Comparison of ENCODE assay signal across 10 cellular contexts in genomic region chr11:59247535-59248227, GRCh38. TPM values are rescaled to one million over a fixed set of nuclear protein-coding genes. Genes with fewer than 3 reads are reported as not detected.
DNase-seq lines count a peak whose midpoint lies in the region; ATAC-seq and TF ChIP-seq lines count a peak whose summit lies in the region.
"Had no signal": no experiment of that assay in that cellular context is flagged by ENCODE, and none has a peak within 500 bp of the region (broad histone marks: within the 10 kb centered on the region; RNA-seq: fewer than 3 reads in every experiment).

No MANE protein-coding gene starts in this region.

- H3K9me3 ChIP-seq in left ventricle myocardium inferior (replicated peaks): no peaks in the 10 kb centered on the region

- H3K27ac ChIP-seq in left ventricle myocardium inferior (replicated peaks): peak overlapping the region; percentile 36
- H3K27ac ChIP-seq: cardiac muscle cell had no signal

- peak overlapping the region; percentile 63 to 71 for H3K27ac Mint-ChIP-seq in T-cell

- intact Hi-C loops in left ventricle myocardium inferior (cut with micrococcal nuclease): no loop called here

- POLR2A ChIA-PET in T-cell (lab: Charles Lee): no interaction called here

- peaks cover 16% of the 10 kb centered on the region for H3K4me1 ChIP-seq in left ventricle myocardium inferior

- no peak for TF ChIP-seq CTCF in left ventricle myocardium inferior (IDR thresholded peaks at IDR 0.05; ENCODE audit: borderline replicate concordance)

- H3K9me3 Mint-ChIP-seq in T-cell: no peaks in the 10 kb centered on the region

- no peaks in the 10 kb centered on the region for H3K36me3 ChIP-seq in left ventricle myocardium inferior
- H3K36me3 ChIP-seq: cardiac muscle cell had no signal

- peaks cover 0 to 1% of the 10 kb centered on the region in 2 donors for H3K27me3 Mint-ChIP-seq in T-cell

- no peak overlapping the region for H3K4me3 ChIP-seq in left ventricle myocardium inferior
- H3K4me3 ChIP-seq: cardiac muscle cell had no signal

- DNase-seq in AG08396 (ENCODE audit: low spot score) (peak; percentile 39), H4 (ENCODE audit: low spot score) (peak; percentile 68), T-cell (peak in 5 of 34 experiments; percentile 5 to 21 (median 12)), left ventricle myocardium inferior (peak; percentile 38), HK-2 (ENCODE audit: unreplicated experiment) (no peak)
- no peak for DNase-seq in stimulated activated CD4-positive, alpha-beta T cell treated with anti-CD3 and anti-CD28 coated beads, Interleukin-4, amount 100 ng/mL, for 1 hour
- DNase-seq: posterior cingulate gyrus had no signal

- CTCF ChIA-PET in T-cell (lab: Charles Lee): no interaction called here

- no peaks in the 10 kb centered on the region for H3K36me3 Mint-ChIP-seq in T-cell

- H3K4me1 Mint-ChIP-seq in T-cell: peaks cover 23 to 32% (median 25%) of the 10 kb centered on the region in 3 donors

- H3K4me3 Mint-ChIP-seq in T-cell: peak overlapping the region; percentile 0 to 15 (median 11)

- no peaks in the 10 kb centered on the region for H3K27me3 ChIP-seq in left ventricle myocardium inferior (ENCODE audit: low read depth)
- H3K27me3 ChIP-seq: cardiac muscle cell had no signal

- ATAC-seq in T-cell (replicated peaks in 1 of 4) (peak; percentile 63 to 74 (median 68)), GM18868 (IDR thresholded peaks at IDR 0.05; ENCODE audit: unreplicated experiment) (no peak), SK-N-SH treated with all-trans-retinoic acid at 6 μM for 48 hours (no peak)

TF ChIP-seq in SK-N-SH treated with all-trans-retinoic acid at 6 μM for 48 hours, 23 proteins besides CTCF, POLR2A, EP300 and RAD21:
- TF ChIP-seq ARNTL (CRISPR knock-in tag; IDR thresholded peaks at IDR 0.05; ENCODE audit: borderline replicate concordance, low read depth) (no peak), ZNF70 (CRISPR knock-in tag; IDR thresholded peaks at IDR 0.05) (no peak), TCF4 (CRISPR knock-in tag; IDR thresholded peaks at IDR 0.05; ENCODE audit: borderline replicate concordance) (no peak), SNAI2 (CRISPR knock-in tag; IDR thresholded peaks at IDR 0.05) (no peak), CSRNP3 (CRISPR knock-in tag; IDR thresholded peaks at IDR 0.05) (no peak), ZNF565 (CRISPR knock-in tag; conservative IDR thresholded peaks at IDR 0.05; ENCODE audit: low read depth) (no peak), ZFP3 (CRISPR knock-in tag; IDR thresholded peaks at IDR 0.05) (no peak), TSHZ2 (CRISPR knock-in tag; IDR thresholded peaks at IDR 0.05) (no peak), ESRRG (CRISPR knock-in tag; IDR thresholded peaks at IDR 0.05) (no peak)

RNA-seq across cellular contexts. Expression of gene MPEG1, which starts 35.0 kb away (rescaled TPM):
- not detected in 2 replicates for total RNA-seq in H4 (2014; rRNA removed; shearing (Covaris generic))
- total RNA-seq in T-cell (1 to 10 TPM in 4 of 5 donors, under 1 TPM in 1; 0.93 to 3.0 (median 1.4) TPM), left ventricle myocardium inferior (9.5 TPM)
- total RNA-seq: cardiac muscle cell had no signal

Comparison
In these comparisons a context has a peak if more than half of its experiments do, and no peak if none do; other contexts are left out.
1. DNase-seq: peak in AG08396 (single experiment), H4 (single experiment) and left ventricle myocardium inferior (single experiment); none in HK-2 (single experiment) and stimulated activated CD4-positive, alpha-beta T cell treated with anti-CD3 and anti-CD28 coated beads, Interleukin-4, amount 100 ng/mL, for 1 hour (single experiment).
2. ATAC-seq: peak in T-cell (4 of 4); none in GM18868 (single experiment) and SK-N-SH treated with all-trans-retinoic acid at 6 μM for 48 hours (single experiment).